In the genomic region with DNA sequence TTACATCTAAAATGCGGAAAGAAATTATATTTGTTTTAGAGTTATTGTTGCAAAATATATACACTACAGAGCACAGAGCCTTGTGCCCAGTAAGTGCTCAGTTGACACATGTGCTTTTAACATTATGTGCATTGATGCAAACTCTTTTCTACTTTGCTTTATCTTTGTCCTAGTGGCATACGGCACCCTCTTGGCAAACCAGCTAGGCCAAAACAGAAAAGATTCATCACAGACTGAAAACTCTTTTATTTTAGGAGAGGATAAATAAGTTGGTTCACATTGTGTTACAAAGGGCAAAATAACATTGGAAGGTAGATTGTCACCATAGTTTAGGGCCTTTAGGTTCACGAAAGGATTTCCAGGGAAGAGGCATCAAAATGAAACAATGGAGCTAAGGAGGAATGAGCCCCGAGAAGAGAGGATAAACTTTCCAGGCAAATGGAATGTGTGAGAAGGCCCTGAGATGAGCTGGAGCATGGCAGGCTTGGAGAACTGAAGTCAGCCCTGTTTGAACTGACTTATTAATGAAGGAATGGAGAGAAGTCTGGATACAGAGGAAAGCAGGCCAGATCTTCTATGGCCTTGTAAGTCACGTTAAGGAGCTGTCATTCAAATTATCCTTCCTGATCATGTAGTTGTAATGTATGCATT, we compare ENCODE assay signal across 35 cellular contexts.
"Had no signal": no experiment of that assay in that cellular context is flagged by ENCODE, and none has a peak within 500 bp of the region (broad histone marks: within the 10 kb centered on the region; RNA-seq: fewer than 3 reads in every experiment).

No MANE protein-coding gene starts in this region.

- DNase-seq: Kasumi-1, MG63, MM.1S, MV-4-11, NCI-H1048, NCI-H1092, NCI-H1092 treated with DMSO at 0.1 percent for 48 hours, NCI-H1105, NCI-H1105 treated with DMSO at 0.1 percent for 48 hours, NCI-H1417, NCI-H1417 treated with DMSO at 0.1 percent for 48 hours, NCI-H1436, NCI-H1436 treated with DMSO at 0.1 percent for 48 hours, NCI-H146, NCI-H1694, NCI-H1694 treated with DMSO at 0.1 percent for 48 hours, NCI-H187, NCI-H187 treated with DMSO at 0.1 percent for 48 hours, NCI-H1930, NCI-H2029, NCI-H2029 treated with DMSO at 0.1 percent for 48 hours, NCI-H2081, NCI-H2081 treated with DMSO at 0.1 percent for 48 hours, NCI-H2107, NCI-H2171, NCI-H2171 treated with DMSO at 0.1 percent for 48 hours, NCI-H2227 treated with DMSO at 0.1 percent for 48 hours, NCI-H226, NCI-H345, NCI-H446, NCI-H446 treated with DMSO at 0.1 percent for 48 hours, NCI-H510A, NCI-H510A treated with DMSO at 0.1 percent for 48 hours, NCI-H524 had no signal

- H3K27me3 ChIP-seq: MG63 had no signal

- H3K9ac ChIP-seq: KMS-11 had no signal

- H3K36me3 ChIP-seq: MG63 had no signal

- H3K4me2 ChIP-seq: KMS-11 had no signal

- H3K27ac ChIP-seq: KMS-11 had no signal

- H3K9me3 ChIP-seq: MG63 had no signal

- H3K4me3 ChIP-seq: MG63 had no signal
